8 cellular contexts compared by ENCODE assay signal in genomic region chr14:75126121-75126544, GRCh38. TPM values are rescaled to one million over a fixed set of nuclear protein-coding genes. Genes with fewer than 3 reads are reported as not detected.
DNase-seq lines count a peak whose midpoint lies in the region; ATAC-seq and TF ChIP-seq lines count a peak whose summit lies in the region.

No MANE protein-coding gene starts in this region.

- no peaks in the 10 kb centered on the region for H3K9me3 ChIP-seq in HEK293 (ENCODE audit: control insufficient read depth, insufficient read depth, low read depth, low read length)
- no peaks in the 10 kb centered on the region for H3K9me3 ChIP-seq in tibial nerve

- in situ Hi-C loops in ACHN (cut with HindIII; ENCODE audit: low pct_ligation_motif_present, low pct_unique_long_range_greater_than_20kb, low sequenced_read_pairs) = no loop called here

- H3K4me1 ChIP-seq in HEK293 (ENCODE audit: control insufficient read depth, insufficient read depth, low read length) = peaks cover 19% of the 10 kb centered on the region
- H3K4me1 ChIP-seq in tibial nerve = peaks cover 4 to 59% (median 17%) of the 10 kb centered on the region in 4 donors

- H3K4me3 ChIP-seq in HEK293 (ENCODE audit: low read depth, low read length) (peak overlapping the region; percentile 98), kidney epithelial cell (ENCODE audit: low read depth, low read length) (peak overlapping the region; percentile 78), tibial nerve (peak overlapping the region; percentile 64 to 89 (median 74))

- H3K27ac ChIP-seq in HEK293 (ENCODE audit: extremely low read depth, low read depth, low read length) (peak overlapping the region; percentile 94), tibial nerve (peak overlapping the region; percentile 82 to 95 (median 92))

- H3K27me3 ChIP-seq in kidney epithelial cell (ENCODE audit: control insufficient read depth, insufficient read depth, low read length) = no peaks in the 10 kb centered on the region
- no peaks in the 10 kb centered on the region for H3K27me3 ChIP-seq in tibial nerve

- peak overlapping the region; percentile 95 for H3K27ac Mint-ChIP-seq in activated naive CD8-positive, alpha-beta T cell treated with anti-CD3 and anti-CD28 coated beads, Interleukin-2, amount 50 U/mL, for 24 hours

- POLR2A ChIA-PET in HEK293 (lab: Yijun Ruan, JAX) = interaction anchor here (0.6 to 1.7 kb wide), 9 partner anchors 15 to 371 kb away, joined by 3 to 7 read pairs (median 3); partner anchors contain the start of genes FOS, YLPM1 and ZC2HC1C

- no peaks in the 10 kb centered on the region for H3K9me3 Mint-ChIP-seq in activated naive CD8-positive, alpha-beta T cell treated with anti-CD3 and anti-CD28 coated beads, Interleukin-2, amount 50 U/mL, for 24 hours

- CTCF ChIA-PET in HEK293 (lab: Yijun Ruan, JAX) = interaction anchor here (0.6 to 1.9 kb wide), 3 partner anchors 10 to 169 kb away, joined by 3 to 10 read pairs (median 5); partner anchors contain the start of gene ACYP1

- H3K4me1 Mint-ChIP-seq in activated naive CD8-positive, alpha-beta T cell treated with anti-CD3 and anti-CD28 coated beads, Interleukin-2, amount 50 U/mL, for 24 hours = peaks cover 49% of the 10 kb centered on the region

- H3K36me3 Mint-ChIP-seq in activated naive CD8-positive, alpha-beta T cell treated with anti-CD3 and anti-CD28 coated beads, Interleukin-2, amount 50 U/mL, for 24 hours (ENCODE audit: low read depth) = peaks cover 19% of the 10 kb centered on the region

- no peaks in the 10 kb centered on the region for H3K27me3 Mint-ChIP-seq in activated naive CD8-positive, alpha-beta T cell treated with anti-CD3 and anti-CD28 coated beads, Interleukin-2, amount 50 U/mL, for 24 hours

- WGBS in tibial nerve, 2 donors = 3 to 5% methylated on average over 6 of the region's 6 CpGs

- no peak for TF ChIP-seq EP300 in tibial nerve (IDR thresholded peaks at IDR 0.05)

- peaks cover 0 to 17% of the 10 kb centered on the region in 2 experiments; a peak in 2 of 3 replicates for H3K36me3 ChIP-seq in HEK293 (ENCODE audit: control insufficient read depth in 2 of 2, insufficient read depth in 1 of 2, low read length in 2 of 2)
- H3K36me3 ChIP-seq in kidney epithelial cell (ENCODE audit: control insufficient read depth, insufficient read depth, low read length) = no peaks in the 10 kb centered on the region
- H3K36me3 ChIP-seq in tibial nerve = peaks cover 0 to 24% (median 0%) of the 10 kb centered on the region in 3 donors

- peak overlapping the region; percentile 93 for H3K4me3 Mint-ChIP-seq in activated naive CD8-positive, alpha-beta T cell treated with anti-CD3 and anti-CD28 coated beads, Interleukin-2, amount 50 U/mL, for 24 hours

- ATAC-seq in activated naive CD8-positive, alpha-beta T cell treated with anti-CD3 and anti-CD28 coated beads, Interleukin-2, amount 50 U/mL, for 24 hours = no peak
- ATAC-seq in sciatic nerve (no peak), HG02610 (IDR thresholded peaks at IDR 0.05; ENCODE audit: unreplicated experiment) (no peak)

- TF ChIP-seq CTCF in HEK293 (tag by site-specific recombination; IDR thresholded peaks at IDR 0.05) (no peak), kidney epithelial cell (IDR thresholded peaks at IDR 0.05; ENCODE audit: insufficient read depth, low read length, poor library complexity, severe bottlenecking) (no peak), tibial nerve (IDR thresholded peaks at IDR 0.05) (no peak)

- no peak for TF ChIP-seq POLR2A in tibial nerve (IDR thresholded peaks at IDR 0.05)

- intact Hi-C loops in sciatic nerve (cut with DNase I) = no loop called here

- peak; percentile 3 for DNase-seq in ACHN
- DNase-seq in activated naive CD8-positive, alpha-beta T cell treated with anti-CD3 and anti-CD28 coated beads, Interleukin-2, amount 50 U/mL, for 24 hours = no peak
- no peak for DNase-seq in kidney epithelial cell (ENCODE audit: low read depth)
- DNase-seq in tibial nerve (ENCODE audit: low spot score in 2 of 2) = no peak
- no peak for DNase-seq in activated effector memory CD4-positive, alpha-beta T cell treated with Interleukin-2 at 50 U/mL for 16 hours
- no peak for DNase-seq in sciatic nerve (ENCODE audit: low spot score)

TF ChIP-seq in HEK293, 187 proteins besides CTCF, POLR2A, EP300 and RAD21 (continues in another document):
- TF ChIP-seq ZNF280D (tag by site-specific recombination; IDR thresholded peaks at IDR 0.05) (no peak), ZNF76 (tag by site-specific recombination; IDR thresholded peaks at IDR 0.05; ENCODE audit: borderline replicate concordance, low read depth) (no peak), ZNF501 (tag by site-specific recombination; IDR thresholded peaks at IDR 0.05) (no peak), ZNF248 (tag by site-specific recombination; IDR thresholded peaks at IDR 0.05) (no peak), ZNF548 (tag by site-specific recombination; IDR thresholded peaks at IDR 0.05) (no peak), ZNF426 (tag by site-specific recombination; IDR thresholded peaks at IDR 0.05) (no peak), ZNF155 (tag by site-specific recombination; IDR thresholded peaks at IDR 0.05) (no peak), PATZ1 (tag by site-specific recombination; IDR thresholded peaks at IDR 0.05) (no peak), MYNN (tag by site-specific recombination; IDR thresholded peaks at IDR 0.05; ENCODE audit: borderline replicate concordance) (no peak), TSHZ1 (tag by site-specific recombination; IDR thresholded peaks at IDR 0.05; ENCODE audit: borderline replicate concordance) (no peak), ZNF354C (tag by site-specific recombination; IDR thresholded peaks at IDR 0.05; ENCODE audit: borderline replicate concordance, low read depth) (no peak)

RNA-seq across cellular contexts. Expression of gene NEK9, which starts 0.7 kb away (rescaled TPM):
- total RNA-seq in kidney epithelial cell = 28.1 and 43.5 TPM in 2 replicates
- 100 to 1,000 TPM in 2 of 4 donors, 10 to 100 TPM in 2; 76.1 to 109 (median 94.4) TPM for total RNA-seq in tibial nerve
- total RNA-seq in sciatic nerve = 111 TPM

RNA-seq across cellular contexts. Expression of gene TMED10, which starts 50.3 kb away (rescaled TPM):
- total RNA-seq in kidney epithelial cell (271 and 309 TPM in 2 replicates), tibial nerve (100 to 1,000 TPM; 262 to 296 (median 280) TPM), sciatic nerve (256 TPM)

RNA-seq across cellular contexts. Expression of gene ZC2HC1C, which starts 56.7 kb away (rescaled TPM):
- total RNA-seq in kidney epithelial cell (4.0 and 9.2 TPM in 2 replicates), tibial nerve (1 to 10 TPM in 3 of 4 donors, under 1 TPM in 1; 0.78 to 3.1 (median 1.2) TPM), sciatic nerve (2.5 TPM)
